ENCODE assay signal across 8 cellular contexts in the genomic region with DNA sequence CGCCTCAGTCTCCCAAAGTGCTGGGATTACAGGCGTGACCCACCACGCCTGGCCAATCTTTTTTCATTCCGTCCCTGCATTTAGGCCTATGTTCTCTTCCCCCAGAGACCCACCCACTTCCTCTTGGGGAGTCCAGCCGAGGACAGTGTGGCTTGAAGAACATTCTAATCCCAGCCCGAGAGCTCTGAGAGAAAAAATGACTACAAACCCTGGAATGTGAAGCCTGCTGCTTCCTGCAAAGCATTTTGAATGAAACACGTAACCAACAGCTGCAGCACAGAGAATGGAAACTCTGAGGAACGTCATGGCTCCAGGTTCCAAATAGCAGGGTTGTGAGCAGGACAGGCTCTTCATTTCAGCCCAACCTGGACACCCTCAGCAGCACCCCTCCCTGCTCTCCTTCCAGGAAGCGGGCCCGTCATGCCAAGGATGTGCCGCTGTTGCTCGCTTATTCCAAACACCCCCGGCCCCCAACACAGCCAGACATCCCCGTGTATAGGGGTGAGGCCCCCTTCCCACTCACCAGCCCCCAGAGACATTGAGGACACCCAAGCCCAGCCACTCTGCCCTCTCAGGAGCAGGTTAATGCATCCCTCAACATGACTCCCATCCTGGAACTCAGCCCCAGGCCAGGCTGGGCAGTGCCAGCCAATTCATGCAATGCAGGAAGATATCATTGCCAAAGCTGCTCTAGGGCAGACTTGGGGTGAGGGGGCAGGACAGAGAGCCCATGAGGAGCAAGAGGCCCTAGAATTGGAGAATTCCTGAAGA.
DNase-seq lines count a peak whose midpoint lies in the region; ATAC-seq and TF ChIP-seq lines count a peak whose summit lies in the region.

No MANE protein-coding gene starts in this region.

- peaks cover 3% of the 10 kb centered on the region for H3K9me3 Mint-ChIP-seq in Calu3 (ENCODE audit: low read depth, unreplicated experiment)

- CTCF ChIA-PET in Calu3 (lab: Charles Lee) = interaction anchor here (0.5 to 0.9 kb wide), 3 partner anchors 16 to 65 kb away, joined by 3 to 7 read pairs (median 3); no protein-coding TSS in a partner anchor

- H3K9me3 ChIP-seq in adrenal gland (replicated peaks in 1 of 3) (peaks cover 0 to 5% (median 0%) of the 10 kb centered on the region in 3 donors), heart left ventricle (peaks cover 0 to 18% (median 9%) of the 10 kb centered on the region in 12 donors), psoas muscle (peaks cover 13% of the 10 kb centered on the region)

- WGBS in adrenal gland, 4 donors = 40 to 60% (median 55%) methylated on average over 12 to 14 of the region's 14 CpGs
- WGBS in heart left ventricle, 4 donors = 30 to 52% (median 43%) methylated on average over 12 to 14 of the region's 14 CpGs
- WGBS in psoas muscle, 3 donors = 19 to 26% (median 23%) methylated on average over 14 of the region's 14 CpGs

- H3K27me3 Mint-ChIP-seq in Calu3 (ENCODE audit: unreplicated experiment) = no peaks in the 10 kb centered on the region

- H3K36me3 ChIP-seq in adrenal gland (replicated peaks in 1 of 2) (no peaks in the 10 kb centered on the region), heart left ventricle (no peaks in the 10 kb centered on the region), psoas muscle (ENCODE audit: insufficient read depth in 1 of 2, low read depth in 1 of 2) (no peaks in the 10 kb centered on the region)

- no peak overlapping the region for H3K4me3 ChIP-seq in adrenal gland
- H3K4me3 ChIP-seq in heart left ventricle = no peak overlapping the region
- no peak overlapping the region for H3K4me3 ChIP-seq in psoas muscle

- peak in 1 of 2 donors; percentile 33 for TF ChIP-seq POLR2A in adrenal gland (IDR thresholded peaks at IDR 0.05)
- no peak for TF ChIP-seq POLR2A in heart left ventricle (IDR thresholded peaks at IDR 0.05)

- TF ChIP-seq CTCF in Calu3 (IDR thresholded peaks at IDR 0.05; ENCODE audit: unreplicated experiment) = no peak
- TF ChIP-seq CTCF in adrenal gland (IDR thresholded peaks at IDR 0.05) = no peak
- TF ChIP-seq CTCF in heart left ventricle (IDR thresholded peaks at IDR 0.05) = no peak
- no peak for TF ChIP-seq CTCF in psoas muscle (IDR thresholded peaks at IDR 0.05)

- peak overlapping the region; percentile 86 for H3K27ac Mint-ChIP-seq in Calu3 (ENCODE audit: unreplicated experiment)

- H3K27me3 ChIP-seq in adrenal gland (no peaks in the 10 kb centered on the region), heart left ventricle (no peaks in the 10 kb centered on the region), psoas muscle (ENCODE audit: insufficient read depth in 3 of 3, low read length in 2 of 3) (no peaks in the 10 kb centered on the region)

- ATAC-seq in heart left ventricle (peak; percentile 85 to 89 (median 88)), psoas muscle (peak; percentile 72 to 84 (median 82))

- intact Hi-C loops in Calu3 (cut with micrococcal nuclease; ENCODE audit: unreplicated experiment) = no loop called here
- intact Hi-C loops in adrenal gland (cut with DNase I) = no loop called here
- intact Hi-C loops in heart left ventricle (cut with DNase I) = loop anchor here in 1 of 10 donors (1.0 to 2.0 kb wide), 2 partner anchors 14 to 141 kb away; no protein-coding TSS in a partner anchor
- intact Hi-C loops in psoas muscle (cut with DNase I) = loop anchor here in 1 of 2 donors (5.0 kb wide), 1 partner anchor 136 kb away; no protein-coding TSS in a partner anchor

- no peaks in the 10 kb centered on the region for H3K36me3 Mint-ChIP-seq in Calu3 (ENCODE audit: insufficient read depth, unreplicated experiment)

- H3K27ac ChIP-seq in adrenal gland (peak overlapping the region in 4 of 5 donors; percentile 76 to 91 (median 82)), heart left ventricle (peak overlapping the region; percentile 74 to 96 (median 89)), psoas muscle (peak overlapping the region; percentile 80)

- H3K4me1 ChIP-seq in adrenal gland (replicated peaks in 1 of 2) (peaks cover 38 to 53% of the 10 kb centered on the region in 2 donors), heart left ventricle (peaks cover 12 to 60% (median 56%) of the 10 kb centered on the region in 12 donors), psoas muscle (peaks cover 54% of the 10 kb centered on the region)

- H3K4me3 Mint-ChIP-seq in Calu3 (ENCODE audit: low read depth, unreplicated experiment) = peak overlapping the region; percentile 24

- BruUV-seq in Calu3 (replicated peaks; lab: Mats Ljungman, UMichigan) = no TSS peak

- H3K4me1 Mint-ChIP-seq in Calu3 (ENCODE audit: low read depth, unreplicated experiment) = peaks cover 55% of the 10 kb centered on the region

- peak; percentile 74 for DNase-seq in Calu3
- DNase-seq in adrenal gland = peak in 6 of 7 donors; percentile 61 to 86 (median 70)
- peak; percentile 71 to 88 (median 84) for DNase-seq in heart left ventricle
- DNase-seq in psoas muscle = peak; percentile 77 to 88
- no peak for DNase-seq in NCI-H2227 (lab: John Stamatoyannopoulos, UW; ENCODE audit: unreplicated experiment)
- no peak for DNase-seq in activated CD4-positive, alpha-beta T cell treated with anti-CD3 and anti-CD28 coated beads for 4 hours
- DNase-seq in SKM-1 treated with dmso at 0.1 percent for 144 hours (lab: John Stamatoyannopoulos, UW; ENCODE audit: unreplicated experiment) = no peak
- no peak for DNase-seq in NCI-H2081 treated with DMSO at 0.1 percent for 48 hours (lab: John Stamatoyannopoulos, UW)

Comparison
In these comparisons a context has a peak if more than half of its experiments do, and no peak if none do; other contexts are left out.
1. DNase-seq: peak in Calu3 (single experiment), adrenal gland (6 of 7), heart left ventricle (5 of 5) and psoas muscle (2 of 2); none in NCI-H2227 (single experiment), activated CD4-positive, alpha-beta T cell treated with anti-CD3 and anti-CD28 coated beads for 4 hours (0 of 2), SKM-1 treated with dmso at 0.1 percent for 144 hours (single experiment) and NCI-H2081 treated with DMSO at 0.1 percent for 48 hours (single experiment).
2. Peak in every context shown above with its lines, with median percentiles within 50 percentile points of each other: H3K27ac ChIP-seq.